ENCODE assay signal across 12 cellular contexts in genomic region chr2:113895819-113896563, GRCh38. TPM values are rescaled to one million over a fixed set of nuclear protein-coding genes. Genes with fewer than 3 reads are reported as not detected.
DNase-seq lines count a peak whose midpoint lies in the region; ATAC-seq, FAIRE-seq and TF ChIP-seq lines count a peak whose summit lies in the region.
"Had no signal": no experiment of that assay in that cellular context is flagged by ENCODE, and none has a peak within 500 bp of the region (broad histone marks: within the 10 kb centered on the region; RNA-seq: fewer than 3 reads in every experiment).

No MANE protein-coding gene starts in this region.

- no peak for TF ChIP-seq EP300 in H1 (IDR thresholded peaks at IDR 0.05; ENCODE audit: borderline replicate concordance in 1 of 2, low read depth in 2 of 2, low read length in 2 of 2)

- WGBS in heart right ventricle, 2 donors, result 54 to 60% methylated on average over 1 of the region's 1 CpG
- 71% methylated on average over 1 of the region's 1 CpG; no CpG with 5 or more reads in 1 of the 2 experiments for WGBS in H1 (ENCODE audit: extremely low coverage in 1 of 2, insufficient coverage in 1 of 2, insufficient read length in 1 of 2, insufficient replicate concordance in 2 of 2, low coverage in 1 of 2, low lambda C conversion rate in 2 of 2, missing lambda C conversion rate in 1 of 2), 2 experiments

- H3K4ac ChIP-seq in H1 (replicated peaks; ENCODE audit: insufficient read length, low read depth, low read length), result no peak overlapping the region

- H2BK5ac ChIP-seq in H1 (ENCODE audit: low read depth, low read length), result no peak overlapping the region

- H3K56ac ChIP-seq in H1 (replicated peaks; ENCODE audit: insufficient read length, low read depth, low read length), result no peak overlapping the region

- no peaks in the 10 kb centered on the region; the same call in 1 of the 2 replicates for H3K79me1 ChIP-seq in H1 (ENCODE audit: low read depth, low read length)

- H3K36me3 Mint-ChIP-seq in T-cell, result peaks cover 29% of the 10 kb centered on the region

- no peak overlapping the region for H2AK5ac ChIP-seq in H1 (ENCODE audit: low read depth, low read length)

- H3K36me3 ChIP-seq in cardiac muscle cell (no peaks in the 10 kb centered on the region), heart right ventricle (peaks cover 0 to 23% (median 0%) of the 10 kb centered on the region in 9 donors), H1 (ENCODE audit: control insufficient read depth in 2 of 4, insufficient read depth in 4 of 4, low read length in 3 of 4) (no peaks in the 10 kb centered on the region; a peak in 1 of 8 replicates)

- no peak overlapping the region for H2AFZ ChIP-seq in H1 (ENCODE audit: low read length)

- H2BK15ac ChIP-seq in H1 (ENCODE audit: low read length), result no peak overlapping the region

- intact Hi-C loops in heart right ventricle (cut with DNase I), result loop anchor here in 1 of 10 donors (10.0 kb wide), 1 partner anchor 59 kb away; no protein-coding TSS in a partner anchor

- peak overlapping the region; percentile 82 to 84 for H3K27ac Mint-ChIP-seq in T-cell
- peak overlapping the region in 1 of 2 donors; percentile 79 for H3K27ac Mint-ChIP-seq in stimulated activated naive CD8-positive, alpha-beta T cell treated with anti-CD3 and anti-CD28 coated beads, Interleukin-15, amount 100 ng/mL, for 72 hours

- no peaks in the 10 kb centered on the region for H3K9me3 ChIP-seq in cardiac muscle cell (ENCODE audit: low read depth)
- H3K9me3 ChIP-seq in heart right ventricle, result no peaks in the 10 kb centered on the region
- no peaks in the 10 kb centered on the region for H3K9me3 ChIP-seq in H1 (ENCODE audit: insufficient read depth in 2 of 2, low read depth in 1 of 2, low read length in 1 of 2)

- H3K23me2 ChIP-seq in H1 (ENCODE audit: low read depth, low read length), result peaks cover 3% of the 10 kb centered on the region; the same call in 1 of the 2 replicates

- no peak overlapping the region for H3K18ac ChIP-seq in H1 (ENCODE audit: extremely low read depth, low read length)

- H3K4me1 ChIP-seq in cardiac muscle cell (ENCODE audit: low read depth) (peaks cover 51% of the 10 kb centered on the region), heart right ventricle (peaks cover 11 to 98% (median 93%) of the 10 kb centered on the region in 9 donors), H1 (replicated peaks in 1 of 4; ENCODE audit: control insufficient read depth in 3 of 4, insufficient read depth in 4 of 4, low read length in 3 of 4) (peaks cover 0 to 11% (median 7%) of the 10 kb centered on the region in 4 experiments; a peak in 4 of 7 replicates)

- POLR2A ChIA-PET in T-cell (lab: Charles Lee) (interaction anchor here in 1 of 2 donors (1.0 kb wide), 1 partner anchor 17 kb away, joined by 4 read pairs; no protein-coding TSS in a partner anchor), H1 (lab: Charles Lee; ENCODE audit: partially characterized antibody) (interaction anchor here (1.4 to 2.3 kb wide), 2 partner anchors 8 to 17 kb away, joined by 4 to 6 read pairs; no protein-coding TSS in a partner anchor)

- FAIRE-seq in H1 (lab: Jason Lieb, UNC), result no peak
- FAIRE-seq: bronchial epithelial cell had no signal

- no peak overlapping the region for H2BK20ac ChIP-seq in H1 (ENCODE audit: low read length)

- H2BK12ac ChIP-seq in H1 (ENCODE audit: low read depth, low read length), result no peak overlapping the region

- TF ChIP-seq CTCF in cardiac muscle cell (IDR thresholded peaks at IDR 0.05; ENCODE audit: low read depth, low read length) (no peak), heart right ventricle (IDR thresholded peaks at IDR 0.05) (no peak), H1 (IDR thresholded peaks at IDR 0.05; ENCODE audit: control extremely low read depth in 1 of 3, insufficient read depth in 1 of 3, low read depth in 1 of 3, low read length in 3 of 3) (no peak)

- H3K23ac ChIP-seq in H1 (ENCODE audit: insufficient read length), result peak overlapping the region; percentile 100

- H4K91ac ChIP-seq in H1 (replicated peaks; ENCODE audit: insufficient read length, low read length), result no peak overlapping the region

- H3K27ac ChIP-seq in cardiac muscle cell, result peak overlapping the region; percentile 74
- H3K27ac ChIP-seq in heart right ventricle, result peak overlapping the region in 2 of 10 donors; percentile 0 to 17
- H3K27ac ChIP-seq in H1 (ENCODE audit: low read depth, low read length), result no peak overlapping the region

- peak overlapping the region; percentile 65 to 96 (median 87) for H3K4me3 Mint-ChIP-seq in T-cell
- peak overlapping the region; percentile 79 to 99 for H3K4me3 Mint-ChIP-seq in stimulated activated naive CD8-positive, alpha-beta T cell treated with anti-CD3 and anti-CD28 coated beads, Interleukin-15, amount 100 ng/mL, for 72 hours

- no peak overlapping the region for H3K9ac ChIP-seq in H1 (replicated peaks in 1 of 4; ENCODE audit: extremely low read depth in 1 of 4, low read depth in 3 of 4, low read length in 3 of 4)

- no peak overlapping the region for H4K8ac ChIP-seq in H1 (ENCODE audit: extremely low read depth, insufficient read depth, low read length)

- H3K4me3 ChIP-seq in cardiac muscle cell, result no peak overlapping the region
- H3K4me3 ChIP-seq in heart right ventricle, result no peak overlapping the region
- no peak overlapping the region for H3K4me3 ChIP-seq in H1 (ENCODE audit: extremely low read depth in 1 of 4, insufficient read depth in 2 of 4, low read depth in 3 of 4, low read length in 4 of 4)

- TF ChIP-seq RAD21 in H1 (IDR thresholded peaks at IDR 0.05 in 1 of 2, conservative IDR thresholded peaks at IDR 0.05 in 1 of 2; ENCODE audit: low read depth in 2 of 2, low read length in 2 of 2), result no peak

- no peak overlapping the region; a peak in 1 of 4 replicates for H3K4me2 ChIP-seq in H1 (ENCODE audit: insufficient read depth in 1 of 2, low read depth in 2 of 2, low read length in 2 of 2)

- H3K27me3 ChIP-seq in cardiac muscle cell (no peaks in the 10 kb centered on the region), heart right ventricle (no peaks in the 10 kb centered on the region), H1 (replicated peaks in 1 of 4; ENCODE audit: control insufficient read depth in 3 of 4, extremely low read depth in 1 of 4, insufficient read depth in 3 of 4, low read length in 3 of 4) (no peaks in the 10 kb centered on the region)

- CTCF ChIA-PET in T-cell (lab: Charles Lee), result interaction anchor here in 1 of 2 donors (0.6 kb wide), 1 partner anchor 54 kb away, joined by 3 read pairs; no protein-coding TSS in a partner anchor
- CTCF ChIA-PET in H1 (lab: Charles Lee; ENCODE audit: partially characterized antibody), result interaction anchor here (0.8 to 1.2 kb wide), 3 partner anchors 63 to 83 kb away, joined by 3 to 4 read pairs (median 3); no protein-coding TSS in a partner anchor

- TF ChIP-seq POLR2A in H1 (IDR thresholded peaks at IDR 0.05; ENCODE audit: control extremely low read depth in 1 of 2, low read depth in 2 of 2, low read length in 2 of 2), result no peak

- H3K9me3 Mint-ChIP-seq in T-cell, result no peaks in the 10 kb centered on the region
- no peaks in the 10 kb centered on the region for H3K9me3 Mint-ChIP-seq in stimulated activated naive CD8-positive, alpha-beta T cell treated with anti-CD3 and anti-CD28 coated beads, Interleukin-15, amount 100 ng/mL, for 72 hours

- ATAC-seq in heart right ventricle (no peak), T-cell (replicated peaks in 1 of 4) (peak in 1 of 4 experiments; percentile 46)
- peak; percentile 53 for ATAC-seq in stimulated activated naive CD8-positive, alpha-beta T cell treated with anti-CD3 and anti-CD28 coated beads, Interleukin-15, amount 100 ng/mL, for 72 hours

- DNase-seq in cardiac muscle cell (ENCODE audit: low read depth in 1 of 2, low spot score in 1 of 2) (no peak), heart right ventricle (no peak), T-cell (no peak), H1 (ENCODE audit: low read depth in 1 of 2, low spot score in 2 of 2) (no peak), pons (ENCODE audit: low spot score) (no peak), NOMO-1 (lab: John Stamatoyannopoulos, UW; ENCODE audit: unreplicated experiment in 2 of 2) (no peak)
- no peak for DNase-seq in stimulated activated naive CD8-positive, alpha-beta T cell treated with anti-CD3 and anti-CD28 coated beads, Interleukin-15, amount 100 ng/mL, for 72 hours
- DNase-seq in activated CD8-positive, alpha-beta memory T cell treated with anti-CD3 and anti-CD28 coated beads, Interleukin-2, amount 50 U/mL, for 48 hours, result no peak
- DNase-seq: activated CD4-positive, alpha-beta T cell treated with anti-CD3 and anti-CD28 coated beads, Interleukin-2, amount 50 U/mL, for 48 hours; NCI-H524 treated with DMSO at 0.1 percent for 48 hours; stimulated activated CD4-positive, alpha-beta T cell treated with anti-CD3 and anti-CD28 coated beads, Interleukin-1b, Interleukin-23, amount 100 ng/mL, for 48 hours had no signal

- no peaks in the 10 kb centered on the region for H3K27me3 Mint-ChIP-seq in T-cell
- H3K27me3 Mint-ChIP-seq in stimulated activated naive CD8-positive, alpha-beta T cell treated with anti-CD3 and anti-CD28 coated beads, Interleukin-15, amount 100 ng/mL, for 72 hours, result no peaks in the 10 kb centered on the region

- H2BK120ac ChIP-seq in H1 (replicated peaks; ENCODE audit: low read depth, low read length), result no peak overlapping the region

- H3K14ac ChIP-seq in H1 (ENCODE audit: insufficient read length), result no peak overlapping the region

- H3K4me1 Mint-ChIP-seq in T-cell, result peaks cover 94 to 96% (median 95%) of the 10 kb centered on the region in 3 donors
- peaks cover 82% of the 10 kb centered on the region for H3K4me1 Mint-ChIP-seq in stimulated activated naive CD8-positive, alpha-beta T cell treated with anti-CD3 and anti-CD28 coated beads, Interleukin-15, amount 100 ng/mL, for 72 hours

- H4K20me1 ChIP-seq in H1 (replicated peaks in 1 of 2; ENCODE audit: control insufficient read depth in 1 of 2, insufficient read depth in 2 of 2, low read length in 2 of 2), result peaks cover 11 to 18% of the 10 kb centered on the region in 2 experiments

- H4K5ac ChIP-seq in H1 (ENCODE audit: insufficient read length, low read depth, low read length), result no peak overlapping the region

- peaks cover 11 to 99% of the 10 kb centered on the region in 2 experiments; a peak in 3 of 4 replicates for H3K79me2 ChIP-seq in H1 (ENCODE audit: control insufficient read depth in 1 of 2, insufficient read depth in 2 of 2, low read length in 2 of 2)

RNA-seq across cellular contexts. Expression of gene ACTR3, which starts 6.1 kb away (rescaled TPM):
- total RNA-seq in cardiac muscle cell (64.5 and 69.7 TPM in 2 replicates), heart right ventricle (100 to 1,000 TPM in 9 of 10 donors, 10 to 100 TPM in 1; 97.0 to 167 (median 116) TPM), T-cell (100 to 1,000 TPM; 228 to 277 (median 255) TPM)
- polyA plus RNA-seq in cardiac muscle cell (125 and 126 TPM in 2 replicates), heart right ventricle (10 to 100 TPM; 12.7 to 68.8 TPM), H1 (2011; rRNA removed) (32.5 and 51.7 TPM in 2 replicates)
- total RNA-seq in H1 (2021; fragmentation: NEBNext Ultra II Directional; extraction: Animal tissue kit (Norgen Biotek cat#: 25700)), result 184 and 189 TPM in 2 replicates
- 84.8 TPM for polyA plus RNA-seq in H1 (2011; cell fraction: cytosol; rRNA removed)
- 31.7 TPM for polyA plus RNA-seq in H1 (2011; cell fraction: nucleus; rRNA removed)
- polyA plus RNA-seq in H1 (2012, experiment 1 of 2), result 95.9 to 118 TPM (median 110 TPM) in 4 replicates
- polyA plus RNA-seq in H1 (2012, experiment 2 of 2), result 9.4 TPM
- polyA plus RNA-seq in H1 (2013, experiment 1 of 2), result 81.1 TPM
- polyA plus RNA-seq in H1 (2013, experiment 2 of 2), result 87.4 TPM
- 138 and 148 TPM in 2 replicates for polyA minus RNA-seq in H1 (2011; rRNA and poly(A)+ RNA removed)
- 159 TPM for polyA minus RNA-seq in H1 (2011; cell fraction: cytosol; rRNA and poly(A)+ RNA removed)
- 89.2 TPM for polyA minus RNA-seq in H1 (2011; cell fraction: nucleus; rRNA and poly(A)+ RNA removed)
